ENCODE assay signal across 1 cellular context in genomic region chr11:886568-886967, GRCh38.
TF ChIP-seq lines count a peak whose summit lies in the region.

No MANE protein-coding gene starts in this region.

TF ChIP-seq in H1, 55 proteins besides CTCF, POLR2A, EP300 and RAD21:
- no peak for TF ChIP-seq SRF (IDR thresholded peaks at IDR 0.05; ENCODE audit: low read depth, low read length)
- TF ChIP-seq POU5F1 (IDR thresholded peaks at IDR 0.05; ENCODE audit: low read depth, low read length): no peak
- no peak for TF ChIP-seq PHF8 (conservative IDR thresholded peaks at IDR 0.05; ENCODE audit: low read depth, low read length)
- TF ChIP-seq SIN3A (conservative IDR thresholded peaks at IDR 0.05 in 1 of 2, IDR thresholded peaks at IDR 0.05 in 1 of 2; ENCODE audit: low read depth in 1 of 2, low read length in 2 of 2): no peak
- TF ChIP-seq MAFK (IDR thresholded peaks at IDR 0.05; ENCODE audit: low read depth, low read length): no peak
- TF ChIP-seq CREB1 (IDR thresholded peaks at IDR 0.05): no peak
- TF ChIP-seq KDM5A (IDR thresholded peaks at IDR 0.05; ENCODE audit: low read length): no peak
- TF ChIP-seq CTBP2 (IDR thresholded peaks at IDR 0.05; ENCODE audit: borderline replicate concordance, insufficient read depth, insufficient read length, low read length): no peak
- no peak for TF ChIP-seq KDM1A (IDR thresholded peaks at IDR 0.05; ENCODE audit: borderline replicate concordance, low read length)
- no peak for TF ChIP-seq SIX5 (IDR thresholded peaks at IDR 0.05; ENCODE audit: low read depth, low read length)
- TF ChIP-seq HDAC6 (IDR thresholded peaks at IDR 0.05; ENCODE audit: low read depth, low read length): no peak
